17 cellular contexts compared by ENCODE assay signal in the genomic region with DNA sequence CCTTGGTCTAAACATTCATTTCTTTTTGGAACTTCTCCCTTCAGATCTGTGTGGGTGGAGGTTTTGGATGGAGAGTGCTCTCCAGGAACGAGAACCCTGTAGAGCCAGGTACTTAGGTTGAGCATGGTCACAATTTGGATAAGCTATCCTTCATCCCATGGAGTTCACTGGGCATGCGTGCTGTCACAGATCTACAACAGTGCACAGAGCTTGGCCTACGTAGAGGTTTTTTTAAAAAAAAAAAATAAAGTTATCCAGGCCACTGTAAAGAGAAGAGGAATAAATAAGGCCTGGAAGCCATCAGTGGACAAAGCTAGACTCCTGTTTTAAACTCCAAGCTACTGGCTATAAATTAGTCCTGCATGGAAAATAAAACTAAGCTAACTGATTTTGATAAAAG.
DNase-seq lines count a peak whose midpoint lies in the region; ATAC-seq and TF ChIP-seq lines count a peak whose summit lies in the region.
"Had no signal": no experiment of that assay in that cellular context is flagged by ENCODE, and none has a peak within 500 bp of the region (broad histone marks: within the 10 kb centered on the region; RNA-seq: fewer than 3 reads in every experiment).

No MANE protein-coding gene starts in this region.

- peak; percentile 68 for ATAC-seq in upper lobe of right lung
- ATAC-seq in activated T-helper 17 cell treated with anti-CD3 and anti-CD28 coated beads, Interleukin-2, amount 50 U/mL, for 72 hours (replicated peaks): no peak
- no peak for ATAC-seq in upper lobe of left lung (ENCODE audit: low FRiP score in 2 of 2)
- ATAC-seq: CD8-positive, alpha-beta T cell had no signal

- H3K9ac ChIP-seq in stomach smooth muscle (ENCODE audit: low read length in 2 of 2): no peak overlapping the region
- H3K9ac ChIP-seq: BLaER1 had no signal

- intact Hi-C loops in upper lobe of right lung (cut with DNase I): no loop called here

- H3K4me1 Mint-ChIP-seq in nephron: peaks cover 85% of the 10 kb centered on the region
- H3K4me1 Mint-ChIP-seq in activated T-helper 17 cell treated with anti-CD3 and anti-CD28 coated beads, Interleukin-2, amount 50 U/mL, for 72 hours: no peaks in the 10 kb centered on the region
- H3K4me1 Mint-ChIP-seq: B cell; CD4-positive, CD25-positive, alpha-beta regulatory T cell had no signal

- no peaks in the 10 kb centered on the region for H3K9me3 ChIP-seq in stomach smooth muscle (ENCODE audit: control insufficient read depth in 2 of 2, low read length in 2 of 2)
- no peaks in the 10 kb centered on the region for H3K9me3 ChIP-seq in upper lobe of right lung
- no peaks in the 10 kb centered on the region for H3K9me3 ChIP-seq in upper lobe of left lung
- H3K9me3 ChIP-seq: BLaER1, Caco-2, HAP-1 had no signal

- H3K4me1 ChIP-seq in stomach smooth muscle (ENCODE audit: control insufficient read depth, insufficient read depth, low read length) (peaks cover 12% of the 10 kb centered on the region), upper lobe of right lung (no peaks in the 10 kb centered on the region), upper lobe of left lung (no peaks in the 10 kb centered on the region)
- H3K4me1 ChIP-seq: BLaER1, Caco-2, HAP-1 had no signal

- 59 to 67% methylated on average over 3 of the region's 3 CpGs for WGBS in upper lobe of left lung, 2 donors

- no peak for TF ChIP-seq POLR2A in upper lobe of left lung (IDR thresholded peaks at IDR 0.05)

- TF ChIP-seq CTCF in nephron (IDR thresholded peaks at IDR 0.05; ENCODE audit: unreplicated experiment in 3 of 3) (no peak), upper lobe of right lung (IDR thresholded peaks at IDR 0.05) (no peak), upper lobe of left lung (IDR thresholded peaks at IDR 0.05) (no peak)

- TF ChIP-seq EP300 in upper lobe of left lung (IDR thresholded peaks at IDR 0.05): no peak

- H3K36me3 ChIP-seq in stomach smooth muscle (ENCODE audit: control insufficient read depth in 2 of 2, insufficient read depth in 2 of 2, low read length in 2 of 2) (no peaks in the 10 kb centered on the region), upper lobe of right lung (no peaks in the 10 kb centered on the region), upper lobe of left lung (no peaks in the 10 kb centered on the region)
- H3K36me3 ChIP-seq: BLaER1, HAP-1 had no signal

- H3K4me3 Mint-ChIP-seq in nephron: peak overlapping the region in 1 of 3 experiments; percentile 40
- no peak overlapping the region for H3K4me3 Mint-ChIP-seq in activated T-helper 17 cell treated with anti-CD3 and anti-CD28 coated beads, Interleukin-2, amount 50 U/mL, for 72 hours
- H3K4me3 Mint-ChIP-seq: B cell; CD4-positive, CD25-positive, alpha-beta regulatory T cell; CD8-positive, alpha-beta T cell; HFFc6 had no signal

- no peak overlapping the region for H3K4me3 ChIP-seq in stomach smooth muscle (ENCODE audit: low read length in 2 of 2)
- no peak overlapping the region for H3K4me3 ChIP-seq in upper lobe of right lung
- H3K4me3 ChIP-seq in upper lobe of left lung: no peak overlapping the region
- H3K4me3 ChIP-seq: BLaER1, HAP-1 had no signal

- no peaks in the 10 kb centered on the region for H3K27me3 ChIP-seq in stomach smooth muscle (ENCODE audit: control insufficient read depth in 1 of 2, insufficient read depth in 2 of 2, low read length in 2 of 2)
- no peaks in the 10 kb centered on the region for H3K27me3 ChIP-seq in upper lobe of right lung
- H3K27me3 ChIP-seq in upper lobe of left lung: no peaks in the 10 kb centered on the region
- H3K27me3 ChIP-seq: BLaER1 had no signal

- peak overlapping the region in 2 of 3 experiments; percentile 24 to 90 for H3K27ac Mint-ChIP-seq in nephron
- H3K27ac Mint-ChIP-seq in activated T-helper 17 cell treated with anti-CD3 and anti-CD28 coated beads, Interleukin-2, amount 50 U/mL, for 72 hours: no peak overlapping the region
- H3K27ac Mint-ChIP-seq: B cell; CD4-positive, CD25-positive, alpha-beta regulatory T cell; CD8-positive, alpha-beta T cell; HFFc6 had no signal

- H3K27me3 Mint-ChIP-seq in nephron (ENCODE audit: low read depth): peaks cover 6% of the 10 kb centered on the region
- peaks cover 4% of the 10 kb centered on the region for H3K27me3 Mint-ChIP-seq in activated T-helper 17 cell treated with anti-CD3 and anti-CD28 coated beads, Interleukin-2, amount 50 U/mL, for 72 hours
- H3K27me3 Mint-ChIP-seq: CD4-positive, CD25-positive, alpha-beta regulatory T cell had no signal

- H3K36me3 Mint-ChIP-seq in nephron (ENCODE audit: low read depth): no peaks in the 10 kb centered on the region
- H3K36me3 Mint-ChIP-seq in activated T-helper 17 cell treated with anti-CD3 and anti-CD28 coated beads, Interleukin-2, amount 50 U/mL, for 72 hours (ENCODE audit: low read depth): no peaks in the 10 kb centered on the region
- H3K36me3 Mint-ChIP-seq: CD4-positive, CD25-positive, alpha-beta regulatory T cell; CD8-positive, alpha-beta T cell had no signal

- no peaks in the 10 kb centered on the region for H3K9me3 Mint-ChIP-seq in nephron
- peaks cover 5% of the 10 kb centered on the region for H3K9me3 Mint-ChIP-seq in activated T-helper 17 cell treated with anti-CD3 and anti-CD28 coated beads, Interleukin-2, amount 50 U/mL, for 72 hours
- H3K9me3 Mint-ChIP-seq: CD8-positive, alpha-beta T cell had no signal

- H3K27ac ChIP-seq in stomach smooth muscle (ENCODE audit: low read length) (peak overlapping the region; percentile 31), upper lobe of right lung (no peak overlapping the region), upper lobe of left lung (no peak overlapping the region)
- H3K27ac ChIP-seq: BLaER1, C4-2B had no signal

- DNase-seq in upper lobe of right lung (no peak), NCI-H1105 (lab: John Stamatoyannopoulos, UW) (no peak), upper lobe of left lung (no peak)
- DNase-seq: Caco-2; CD4-positive, CD25-positive, alpha-beta regulatory T cell; CD8-positive, alpha-beta T cell; DMS153; DND-41; GOT3; HFFc6 had no signal
